ENCODE assay signal across 8 cellular contexts in genomic region chr14:70665448-70666363, GRCh38. TPM values are rescaled to one million over a fixed set of nuclear protein-coding genes. Genes with fewer than 3 reads are reported as not detected.
A peak's percentile ranks its signal among the peaks of the same experiment; 100 is the strongest.
DNase-seq lines count a peak whose midpoint lies in the region; ATAC-seq and TF ChIP-seq lines count a peak whose summit lies in the region.

No MANE protein-coding gene starts in this region.

- DNase-seq in NCI-H345 treated with DMSO at 0.1 percent for 48 hours (lab: John Stamatoyannopoulos, UW; ENCODE audit: unreplicated experiment) (peak; percentile 79), ureter (ENCODE audit: low spot score) (peak; percentile 83), BE2C (no peak)

- H4K20me1 ChIP-seq in BLaER1 = no peaks in the 10 kb centered on the region

- H3K36me3 ChIP-seq in BLaER1 (no peaks in the 10 kb centered on the region), BE2C (no peaks in the 10 kb centered on the region)

- peak overlapping the region; percentile 57; the same call in 1 of the 2 replicates for H3K9ac ChIP-seq in BLaER1

- ATAC-seq in GM18907 (IDR thresholded peaks at IDR 0.05; ENCODE audit: unreplicated experiment) (peak; percentile 49), HG03045 (IDR thresholded peaks at IDR 0.05; ENCODE audit: unreplicated experiment) (peak; percentile 52), esophagus mucosa (peak; percentile 80), HG03469 (IDR thresholded peaks at IDR 0.05; ENCODE audit: unreplicated experiment) (no peak)

- peak overlapping the region; percentile 75 for H3K27ac ChIP-seq in BLaER1

- TF ChIP-seq CTCF in BE2C (IDR thresholded peaks at IDR 0.05; ENCODE audit: low read depth, low read length) = no peak

- peak overlapping the region; percentile 77 for H3K4me2 ChIP-seq in BLaER1

- H3K27me3 ChIP-seq in BLaER1 = no peaks in the 10 kb centered on the region
- H3K27me3 ChIP-seq in BE2C = no peaks in the 10 kb centered on the region; the same call in 1 of the 2 replicates

- peaks cover 100% of the 10 kb centered on the region for H3K4me1 ChIP-seq in BLaER1
- H3K4me1 ChIP-seq in BE2C = no peaks in the 10 kb centered on the region

- H3K9me3 ChIP-seq in BLaER1 (no peaks in the 10 kb centered on the region; the same call in 1 of the 2 replicates), BE2C (no peaks in the 10 kb centered on the region)

- no peak overlapping the region for H3K4me3 ChIP-seq in BLaER1
- no peak overlapping the region for H3K4me3 ChIP-seq in BE2C (ENCODE audit: low read depth, low read length)

RNA-seq across cellular contexts. Expression of gene TTC9, which starts 24.0 kb away (rescaled TPM):
- total RNA-seq in esophagus mucosa (40.5 TPM), ureter (7.0 TPM)
- polyA plus RNA-seq in BE2C (2012; ENCODE audit: insufficient read depth, insufficient read length, low read depth) = not detected
